ENCODE assay signal across 9 cellular contexts in genomic region chr2:95043300-95043786, GRCh38. TPM values are rescaled to one million over a fixed set of nuclear protein-coding genes. Genes with fewer than 3 reads are reported as not detected.
DNase-seq lines count a peak whose midpoint lies in the region; ATAC-seq and TF ChIP-seq lines count a peak whose summit lies in the region.
"Had no signal": no experiment of that assay in that cellular context is flagged by ENCODE, and none has a peak within 500 bp of the region (broad histone marks: within the 10 kb centered on the region; RNA-seq: fewer than 3 reads in every experiment).

No MANE protein-coding gene starts in this region.

- DNase-seq in Ammon's horn (ENCODE audit: low spot score) (peak; percentile 93), NCI-H69 (lab: John Stamatoyannopoulos, UW) (peak; percentile 90), epithelial cell of esophagus (ENCODE audit: low read depth) (peak; percentile 21)
- peak in 3 of 9 donors; percentile 35 to 45 (median 39) for DNase-seq in naive thymus-derived CD4-positive, alpha-beta T cell
- DNase-seq in NK-92 treated with Interleukin-12 subunit alpha and Interleukin-12 subunit beta, amount 100 ng/mL, for 24 hours (lab: John Stamatoyannopoulos, UW): no peak

- H3K27me3 ChIP-seq in naive thymus-derived CD4-positive, alpha-beta T cell (ENCODE audit: control insufficient read depth in 2 of 2, insufficient read depth in 2 of 2, low read length in 2 of 2): no peaks in the 10 kb centered on the region
- H3K27me3 ChIP-seq: ascending aorta had no signal

- no peak overlapping the region for H3K4me3 ChIP-seq in epithelial cell of esophagus (ENCODE audit: low read length)
- H3K4me3 ChIP-seq in naive thymus-derived CD4-positive, alpha-beta T cell (ENCODE audit: low read length): no peak overlapping the region
- H3K4me3 ChIP-seq: ascending aorta had no signal

- H3K27me3 Mint-ChIP-seq in naive thymus-derived CD4-positive, alpha-beta T cell: no peaks in the 10 kb centered on the region

- H3K36me3 Mint-ChIP-seq in naive thymus-derived CD4-positive, alpha-beta T cell: peaks cover 4 to 44% (median 20%) of the 10 kb centered on the region in 5 donors

- H3K4me1 Mint-ChIP-seq in naive thymus-derived CD4-positive, alpha-beta T cell: peaks cover 27 to 100% (median 86%) of the 10 kb centered on the region in 7 donors

- H3K4me3 Mint-ChIP-seq in naive thymus-derived CD4-positive, alpha-beta T cell: peak overlapping the region in 7 of 10 donors; percentile 9 to 68 (median 41)

- POLR2A ChIA-PET in naive thymus-derived CD4-positive, alpha-beta T cell (lab: Charles Lee): interaction anchor here (0.7 to 7.0 kb wide), 10 partner anchors 9 to 34 kb away, joined by 3 to 98 read pairs (median 10); partner anchors contain the start of gene MAL

- H3K9me3 ChIP-seq in naive thymus-derived CD4-positive, alpha-beta T cell (ENCODE audit: control insufficient read depth in 2 of 3, low read length in 3 of 3): no peaks in the 10 kb centered on the region
- H3K9me3 ChIP-seq: ascending aorta had no signal

- H3K27ac Mint-ChIP-seq in naive thymus-derived CD4-positive, alpha-beta T cell: peak overlapping the region in 8 of 9 donors; percentile 49 to 98 (median 72)

- peaks cover 0 to 60% of the 10 kb centered on the region in 2 donors for H3K4me1 ChIP-seq in naive thymus-derived CD4-positive, alpha-beta T cell (ENCODE audit: control insufficient read depth in 2 of 2, insufficient read depth in 2 of 2, low read length in 2 of 2)
- H3K4me1 ChIP-seq: ascending aorta had no signal

- peak overlapping the region; percentile 49 for H3K27ac ChIP-seq in naive thymus-derived CD4-positive, alpha-beta T cell (ENCODE audit: low read depth, low read length)
- H3K27ac ChIP-seq: ascending aorta had no signal

- no peak for TF ChIP-seq CTCF in epithelial cell of esophagus (IDR thresholded peaks at IDR 0.05; ENCODE audit: insufficient read depth, low read depth, low read length, missing control alignments)

- ATAC-seq in GM21576 (IDR thresholded peaks at IDR 0.05; ENCODE audit: unreplicated experiment) (peak; percentile 38), HG02840 (IDR thresholded peaks at IDR 0.05; ENCODE audit: low FRiP score, unreplicated experiment) (no peak), HG03045 (IDR thresholded peaks at IDR 0.05; ENCODE audit: unreplicated experiment) (no peak)
- ATAC-seq in naive thymus-derived CD4-positive, alpha-beta T cell: peak; percentile 37

- H3K36me3 ChIP-seq in naive thymus-derived CD4-positive, alpha-beta T cell (ENCODE audit: control insufficient read depth in 2 of 3, insufficient read depth in 3 of 3, low read length in 3 of 3): peaks cover 0 to 48% (median 0%) of the 10 kb centered on the region in 3 experiments
- H3K36me3 ChIP-seq: ascending aorta had no signal

- CTCF ChIA-PET in naive thymus-derived CD4-positive, alpha-beta T cell (lab: Charles Lee): interaction anchor here (1.0 to 2.5 kb wide), 8 partner anchors 9 to 36 kb away, joined by 4 to 12 read pairs (median 7); partner anchors contain the start of gene MAL

- intact Hi-C loops in naive thymus-derived CD4-positive, alpha-beta T cell (cut with micrococcal nuclease): loop anchor here in 1 of 2 donors (5.0 kb wide), 1 partner anchor 34 kb away; no protein-coding TSS in a partner anchor

- H3K9me3 Mint-ChIP-seq in naive thymus-derived CD4-positive, alpha-beta T cell: peaks cover 0 to 2% (median 0%) of the 10 kb centered on the region in 11 donors

RNA-seq across cellular contexts. Expression of gene MAL, which starts 17.8 kb away (rescaled TPM):
- total RNA-seq in naive thymus-derived CD4-positive, alpha-beta T cell: 100 to 1,000 TPM; 124 to 575 (median 159) TPM
- 100 to 1,000 TPM; 355 to 408 TPM for polyA plus RNA-seq in naive thymus-derived CD4-positive, alpha-beta T cell
- total RNA-seq: ascending aorta had no signal

Comparison
In these comparisons a context has a peak if more than half of its experiments do, and no peak if none do; other contexts are left out.
1. ATAC-seq: peak in GM21576 (single experiment) and naive thymus-derived CD4-positive, alpha-beta T cell (single experiment); none in HG02840 (single experiment) and HG03045 (single experiment).